28 cellular contexts compared by ENCODE assay signal in genomic region chr11:128840137-128840536, GRCh38. TPM values are rescaled to one million over a fixed set of nuclear protein-coding genes. Genes with fewer than 3 reads are reported as not detected.
A peak's percentile ranks its signal among the peaks of the same experiment; 100 is the strongest.
DNase-seq lines count a peak whose midpoint lies in the region; ATAC-seq lines count a peak whose summit lies in the region.
"Had no signal": no experiment of that assay in that cellular context is flagged by ENCODE, and none has a peak within 500 bp of the region (broad histone marks: within the 10 kb centered on the region; RNA-seq: fewer than 3 reads in every experiment).

No MANE protein-coding gene starts in this region.

- H3K9me3 ChIP-seq in CD4-positive, alpha-beta memory T cell (ENCODE audit: control insufficient read depth in 1 of 2, low read length in 2 of 2) = no peaks in the 10 kb centered on the region
- H3K9me3 ChIP-seq: psoas muscle, uterus had no signal

- intact Hi-C loops in activated CD4-positive, alpha-beta T cell treated with anti-CD3 and anti-CD28 coated beads for 36 hours (cut with DNase I, micrococcal nuclease) = no loop called here
- intact Hi-C loops in CD4-positive, alpha-beta memory T cell (cut with micrococcal nuclease) = loop anchor here (5.0 kb wide), 1 partner anchor 788 kb away; no protein-coding TSS in a partner anchor

- H3K27ac ChIP-seq in CD4-positive, alpha-beta memory T cell (ENCODE audit: low read depth, low read length) = no peak overlapping the region
- H3K27ac ChIP-seq: psoas muscle, uterus had no signal

- peaks cover 69% of the 10 kb centered on the region for H3K4me1 Mint-ChIP-seq in activated CD4-positive, alpha-beta T cell treated with anti-CD3 and anti-CD28 coated beads for 36 hours
- peaks cover 52% of the 10 kb centered on the region for H3K4me1 Mint-ChIP-seq in activated CD4-positive, alpha-beta T cell treated with anti-CD3 and anti-CD28 coated beads, Interleukin-2, amount 10 ng/mL, durations not matched to agents 7 days and 5 days
- peaks cover 65 to 92% (median 80%) of the 10 kb centered on the region in 4 donors for H3K4me1 Mint-ChIP-seq in CD4-positive, alpha-beta memory T cell
- peaks cover 72 to 90% (median 79%) of the 10 kb centered on the region in 3 donors for H3K4me1 Mint-ChIP-seq in T-cell
- H3K4me1 Mint-ChIP-seq in effector memory CD8-positive, alpha-beta T cell (ENCODE audit: low read depth in 2 of 2) = peaks cover 23 to 29% of the 10 kb centered on the region in 2 donors

- no peaks in the 10 kb centered on the region for H3K36me3 ChIP-seq in CD4-positive, alpha-beta memory T cell (ENCODE audit: insufficient read depth, low read length)
- H3K36me3 ChIP-seq: uterus had no signal

- no peaks in the 10 kb centered on the region for H3K27me3 Mint-ChIP-seq in activated CD4-positive, alpha-beta T cell treated with anti-CD3 and anti-CD28 coated beads for 36 hours
- H3K27me3 Mint-ChIP-seq in activated CD4-positive, alpha-beta T cell treated with anti-CD3 and anti-CD28 coated beads, Interleukin-2, amount 10 ng/mL, durations not matched to agents 7 days and 5 days = no peaks in the 10 kb centered on the region
- no peaks in the 10 kb centered on the region for H3K27me3 Mint-ChIP-seq in CD4-positive, alpha-beta memory T cell
- H3K27me3 Mint-ChIP-seq in T-cell = no peaks in the 10 kb centered on the region
- no peaks in the 10 kb centered on the region for H3K27me3 Mint-ChIP-seq in effector memory CD8-positive, alpha-beta T cell
- H3K27me3 Mint-ChIP-seq: stimulated activated naive CD8-positive, alpha-beta T cell treated with anti-CD3 and anti-CD28 coated beads, Interleukin-15, amount 100 ng/mL, for 72 hours had no signal

- H3K27ac Mint-ChIP-seq in activated CD4-positive, alpha-beta T cell treated with anti-CD3 and anti-CD28 coated beads for 36 hours = peak overlapping the region; percentile 52
- H3K27ac Mint-ChIP-seq in activated CD4-positive, alpha-beta T cell treated with anti-CD3 and anti-CD28 coated beads, Interleukin-2, amount 10 ng/mL, durations not matched to agents 7 days and 5 days = no peak overlapping the region
- H3K27ac Mint-ChIP-seq in CD4-positive, alpha-beta memory T cell = peak overlapping the region; percentile 53 to 95 (median 89)
- H3K27ac Mint-ChIP-seq in T-cell = peak overlapping the region; percentile 41 to 81
- no peak overlapping the region for H3K27ac Mint-ChIP-seq in effector memory CD8-positive, alpha-beta T cell
- H3K27ac Mint-ChIP-seq: mesothelial cell of epicardium; stimulated activated naive CD8-positive, alpha-beta T cell treated with anti-CD3 and anti-CD28 coated beads, Interleukin-15, amount 100 ng/mL, for 72 hours had no signal

- H3K4me3 Mint-ChIP-seq in activated CD4-positive, alpha-beta T cell treated with anti-CD3 and anti-CD28 coated beads for 36 hours = no peak overlapping the region
- H3K4me3 Mint-ChIP-seq in activated CD4-positive, alpha-beta T cell treated with anti-CD3 and anti-CD28 coated beads, Interleukin-2, amount 10 ng/mL, durations not matched to agents 7 days and 5 days = no peak overlapping the region
- peak overlapping the region in 7 of 8 donors; percentile 14 to 83 (median 76) for H3K4me3 Mint-ChIP-seq in CD4-positive, alpha-beta memory T cell
- H3K4me3 Mint-ChIP-seq in T-cell = peak overlapping the region in 1 of 3 donors; percentile 35
- H3K4me3 Mint-ChIP-seq in effector memory CD8-positive, alpha-beta T cell = peak overlapping the region in 1 of 2 donors; percentile 12
- H3K4me3 Mint-ChIP-seq: mesothelial cell of epicardium; natural killer cell; stimulated activated naive CD8-positive, alpha-beta T cell treated with anti-CD3 and anti-CD28 coated beads, Interleukin-15, amount 100 ng/mL, for 72 hours had no signal

- no peak overlapping the region for H3K4me3 ChIP-seq in CD4-positive, alpha-beta memory T cell (ENCODE audit: low read length in 2 of 2)
- H3K4me3 ChIP-seq: psoas muscle, uterus had no signal

- peak; percentile 55 for ATAC-seq in activated CD4-positive, alpha-beta T cell treated with anti-CD3 and anti-CD28 coated beads for 36 hours
- ATAC-seq in T-cell (replicated peaks in 1 of 4) (peak; percentile 59 to 83 (median 70)), HG03095 (IDR thresholded peaks at IDR 0.05; ENCODE audit: unreplicated experiment) (no peak)
- ATAC-seq in effector memory CD8-positive, alpha-beta T cell (replicated peaks) = peak; percentile 70
- ATAC-seq: natural killer cell; psoas muscle; stimulated activated naive CD8-positive, alpha-beta T cell treated with anti-CD3 and anti-CD28 coated beads, Interleukin-15, amount 100 ng/mL, for 72 hours had no signal

- H3K27me3 ChIP-seq in CD4-positive, alpha-beta memory T cell (ENCODE audit: insufficient read depth, low read length) = no peaks in the 10 kb centered on the region
- H3K27me3 ChIP-seq: uterus had no signal

- DNase-seq in activated CD4-positive, alpha-beta T cell treated with anti-CD3 and anti-CD28 coated beads for 36 hours = no peak
- DNase-seq in activated CD4-positive, alpha-beta T cell treated with anti-CD3 and anti-CD28 coated beads, Interleukin-2, amount 10 ng/mL, durations not matched to agents 7 days and 5 days = no peak
- DNase-seq in CD4-positive, alpha-beta memory T cell = peak; percentile 76 to 89 (median 85)
- DNase-seq in T-cell (peak in 11 of 34 experiments; percentile 8 to 31 (median 18)), NCI-H446 (lab: John Stamatoyannopoulos, UW) (no peak)
- DNase-seq in effector memory CD8-positive, alpha-beta T cell = no peak
- DNase-seq in stimulated activated CD4-positive, alpha-beta T cell treated with anti-CD3 and anti-CD28 coated beads, Interleukin-1b, Interleukin-23, amount 100 ng/mL, for 48 hours = no peak
- DNase-seq: 8988T; activated CD8-positive, alpha-beta memory T cell treated with anti-CD3 and anti-CD28 coated beads, Interleukin-2, amount 50 U/mL, for 48 hours; activated effector memory CD4-positive, alpha-beta T cell treated with anti-CD3 and anti-CD28 coated beads, Interleukin-2, amount 50 U/mL, for 16 hours; DMS153; erythroblast; H7; kidney; natural killer cell; NCI-H1092; NCI-H187; NCI-H69; occipital lobe; psoas muscle; stimulated activated CD4-positive, alpha-beta T cell treated with anti-CD3 and anti-CD28 coated beads, Interleukin-15, amount 100 ng/mL, for 24 hours; stimulated activated naive CD8-positive, alpha-beta T cell treated with anti-CD3 and anti-CD28 coated beads, Interleukin-15, amount 100 ng/mL, for 72 hours; uterus had no signal

- POLR2A ChIA-PET in activated CD4-positive, alpha-beta T cell treated with anti-CD3 and anti-CD28 coated beads for 36 hours (lab: Charles Lee) = no interaction called here
- POLR2A ChIA-PET in activated CD4-positive, alpha-beta T cell treated with anti-CD3 and anti-CD28 coated beads, Interleukin-2, amount 10 ng/mL, durations not matched to agents 7 days and 5 days (lab: Charles Lee) = no interaction called here
- POLR2A ChIA-PET in CD4-positive, alpha-beta memory T cell (lab: Charles Lee; ENCODE audit: partially characterized antibody) = interaction anchor here (1.8 to 2.4 kb wide), 2 partner anchors 10 to 146 kb away, joined by 6 to 13 read pairs; partner anchors contain the start of gene FLI1
- POLR2A ChIA-PET in T-cell (lab: Charles Lee) = interaction anchor here in 1 of 2 donors (0.6 kb wide), 1 partner anchor 393 kb away, joined by 4 read pairs; no protein-coding TSS in a partner anchor

- no peaks in the 10 kb centered on the region for H3K36me3 Mint-ChIP-seq in activated CD4-positive, alpha-beta T cell treated with anti-CD3 and anti-CD28 coated beads for 36 hours (ENCODE audit: low read depth)
- H3K36me3 Mint-ChIP-seq in activated CD4-positive, alpha-beta T cell treated with anti-CD3 and anti-CD28 coated beads, Interleukin-2, amount 10 ng/mL, durations not matched to agents 7 days and 5 days (ENCODE audit: low read depth) = peaks cover 8% of the 10 kb centered on the region
- H3K36me3 Mint-ChIP-seq in CD4-positive, alpha-beta memory T cell = peaks cover 0 to 3% of the 10 kb centered on the region in 2 donors
- peaks cover 3% of the 10 kb centered on the region for H3K36me3 Mint-ChIP-seq in T-cell
- no peaks in the 10 kb centered on the region for H3K36me3 Mint-ChIP-seq in effector memory CD8-positive, alpha-beta T cell (ENCODE audit: insufficient read depth)
- H3K36me3 Mint-ChIP-seq: mesothelial cell of epicardium, natural killer cell had no signal

- H3K9me3 Mint-ChIP-seq in activated CD4-positive, alpha-beta T cell treated with anti-CD3 and anti-CD28 coated beads for 36 hours (ENCODE audit: low read depth) = no peaks in the 10 kb centered on the region
- peaks cover 16% of the 10 kb centered on the region for H3K9me3 Mint-ChIP-seq in activated CD4-positive, alpha-beta T cell treated with anti-CD3 and anti-CD28 coated beads, Interleukin-2, amount 10 ng/mL, durations not matched to agents 7 days and 5 days
- peaks cover 0 to 4% (median 0%) of the 10 kb centered on the region in 8 donors for H3K9me3 Mint-ChIP-seq in CD4-positive, alpha-beta memory T cell
- peaks cover 0 to 6% (median 4%) of the 10 kb centered on the region in 3 donors for H3K9me3 Mint-ChIP-seq in T-cell
- H3K9me3 Mint-ChIP-seq in effector memory CD8-positive, alpha-beta T cell = no peaks in the 10 kb centered on the region
- H3K9me3 Mint-ChIP-seq: mesothelial cell of epicardium had no signal

- H3K4me1 ChIP-seq in CD4-positive, alpha-beta memory T cell (ENCODE audit: insufficient read depth, low read length) = peaks cover 84% of the 10 kb centered on the region
- H3K4me1 ChIP-seq: psoas muscle, uterus had no signal

- CTCF ChIA-PET in activated CD4-positive, alpha-beta T cell treated with anti-CD3 and anti-CD28 coated beads for 36 hours (lab: Charles Lee) = interaction anchor here (1.0 to 1.5 kb wide), 3 partner anchors 9 to 83 kb away, joined by 3 to 5 read pairs (median 4); no protein-coding TSS in a partner anchor
- CTCF ChIA-PET in activated CD4-positive, alpha-beta T cell treated with anti-CD3 and anti-CD28 coated beads, Interleukin-2, amount 10 ng/mL, durations not matched to agents 7 days and 5 days (lab: Charles Lee) = no interaction called here
- CTCF ChIA-PET in CD4-positive, alpha-beta memory T cell (lab: Charles Lee; ENCODE audit: partially characterized antibody) = interaction anchor here (1.2 to 4.0 kb wide), 5 partner anchors 9 to 808 kb away, joined by 4 to 27 read pairs (median 5); no protein-coding TSS in a partner anchor
- CTCF ChIA-PET in T-cell (lab: Charles Lee) = interaction anchor here in 1 of 2 donors (1.7 to 2.0 kb wide), 2 partner anchors 9 kb away, joined by 4 to 12 read pairs; no protein-coding TSS in a partner anchor

RNA-seq across cellular contexts. Expression of gene KCNJ1, which starts 27.0 kb away (rescaled TPM):
- not detected for total RNA-seq in activated CD4-positive, alpha-beta T cell treated with anti-CD3 and anti-CD28 coated beads for 36 hours
- total RNA-seq in activated CD4-positive, alpha-beta T cell treated with anti-CD3 and anti-CD28 coated beads, Interleukin-2, amount 10 ng/mL, durations not matched to agents 7 days and 5 days = not detected
- under 1 TPM in 1 of 2 experiments, not detected in 1; 0.17 TPM for total RNA-seq in CD4-positive, alpha-beta memory T cell
- under 1 TPM in 1 of 2 donors, not detected in 1; 0.23 TPM for polyA plus RNA-seq in CD4-positive, alpha-beta memory T cell
- not detected for total RNA-seq in T-cell
- total RNA-seq: chondrocyte; G401; mesothelial cell of epicardium; natural killer cell; occipital lobe; psoas muscle; T-helper 1 cell treated with Interleukin-12 subunit alpha and Interleukin-12 subunit beta and Interleukin-4 antibody, amounts not matched to agents 30 ng/mL and 1 ng/mL, for 36 hours; uterus had no signal
- polyA plus RNA-seq: psoas muscle had no signal

RNA-seq across cellular contexts. Expression of gene KCNJ5, which starts 51.0 kb away (rescaled TPM):
- total RNA-seq in activated CD4-positive, alpha-beta T cell treated with anti-CD3 and anti-CD28 coated beads for 36 hours = not detected
- total RNA-seq in activated CD4-positive, alpha-beta T cell treated with anti-CD3 and anti-CD28 coated beads, Interleukin-2, amount 10 ng/mL, durations not matched to agents 7 days and 5 days = not detected
- total RNA-seq in CD4-positive, alpha-beta memory T cell = under 1 TPM; 0.23 to 0.33 TPM
- not detected for polyA plus RNA-seq in CD4-positive, alpha-beta memory T cell
- total RNA-seq in T-cell = under 1 TPM in 3 of 5 donors, not detected in 2; 0.07 to 0.13 (median 0.12) TPM
- total RNA-seq: G401; T-helper 1 cell treated with Interleukin-12 subunit alpha and Interleukin-12 subunit beta and Interleukin-4 antibody, amounts not matched to agents 30 ng/mL and 1 ng/mL, for 36 hours had no signal

Comparison
In these comparisons a context has a peak if more than half of its experiments do, and no peak if none do; other contexts are left out.
1. H3K27ac Mint-ChIP-seq: peak in activated CD4-positive, alpha-beta T cell treated with anti-CD3 and anti-CD28 coated beads for 36 hours (single experiment), CD4-positive, alpha-beta memory T cell (7 of 7) and T-cell (2 of 2); none in activated CD4-positive, alpha-beta T cell treated with anti-CD3 and anti-CD28 coated beads, Interleukin-2, amount 10 ng/mL, durations not matched to agents 7 days and 5 days (single experiment) and effector memory CD8-positive, alpha-beta T cell (0 of 2).
2. DNase-seq: peak in CD4-positive, alpha-beta memory T cell (5 of 5); none in activated CD4-positive, alpha-beta T cell treated with anti-CD3 and anti-CD28 coated beads for 36 hours (single experiment), activated CD4-positive, alpha-beta T cell treated with anti-CD3 and anti-CD28 coated beads, Interleukin-2, amount 10 ng/mL, durations not matched to agents 7 days and 5 days (single experiment), effector memory CD8-positive, alpha-beta T cell (0 of 3), NCI-H446 (0 of 2) and stimulated activated CD4-positive, alpha-beta T cell treated with anti-CD3 and anti-CD28 coated beads, Interleukin-1b, Interleukin-23, amount 100 ng/mL, for 48 hours (single experiment).
3. H3K4me3 Mint-ChIP-seq: peak in CD4-positive, alpha-beta memory T cell (7 of 8); none in activated CD4-positive, alpha-beta T cell treated with anti-CD3 and anti-CD28 coated beads for 36 hours (single experiment) and activated CD4-positive, alpha-beta T cell treated with anti-CD3 and anti-CD28 coated beads, Interleukin-2, amount 10 ng/mL, durations not matched to agents 7 days and 5 days (single experiment).